Comparison of ENCODE assay signal across 18 cellular contexts in genomic region chr1:33560680-33561079, GRCh38.
"Had no signal": no experiment of that assay in that cellular context is flagged by ENCODE, and none has a peak within 500 bp of the region (broad histone marks: within the 10 kb centered on the region; RNA-seq: fewer than 3 reads in every experiment).

No MANE protein-coding gene starts in this region.

- DNase-seq: activated CD4-positive, alpha-beta T cell treated with anti-CD3 and anti-CD28 coated beads, Interleukin-2, amount 10 ng/mL, durations not matched to agents 7 days and 5 days; activated CD4-positive, CD25-positive, alpha-beta regulatory T cell; activated naive CD4-positive, alpha-beta T cell treated with anti-CD3 and anti-CD28 coated beads, Interleukin-2, amount 50 U/mL, for 16 hours; activated T-cell treated with anti-CD3 and anti-CD28 coated beads for 4 hours; adrenal gland; effector memory CD8-positive, alpha-beta T cell; erythroblast; head of caudate nucleus; retina; T-helper 17 cell; tibial artery; uterus had no signal

- H3K27ac ChIP-seq: adrenal gland, neural progenitor cell, parathyroid adenoma, tibial artery, uterus had no signal

- H3K27ac Mint-ChIP-seq: activated CD4-positive, alpha-beta T cell treated with anti-CD3 and anti-CD28 coated beads, Interleukin-2, amount 10 ng/mL, durations not matched to agents 7 days and 5 days; activated T-helper 17 cell treated with anti-CD3 and anti-CD28 coated beads, Interleukin-2, amount 50 U/mL, for 72 hours; brain; dendritic cell treated with granulocyte-macrophage colony-stimulating factor and Interleukin-4, amounts not matched to agents 40 ng/mL and 50 ng/mL, for 4 days; effector memory CD8-positive, alpha-beta T cell; T-helper 17 cell had no signal

- H3K9me3 Mint-ChIP-seq: activated CD4-positive, alpha-beta T cell treated with anti-CD3 and anti-CD28 coated beads, Interleukin-2, amount 10 ng/mL, durations not matched to agents 7 days and 5 days; activated T-helper 17 cell treated with anti-CD3 and anti-CD28 coated beads, Interleukin-2, amount 50 U/mL, for 72 hours; neural progenitor cell had no signal

- H3K9me3 ChIP-seq: tibial artery, uterus had no signal

- H3K4me1 ChIP-seq: adrenal gland, neural progenitor cell, parathyroid adenoma, uterus had no signal

- ATAC-seq: activated T-helper 17 cell treated with anti-CD3 and anti-CD28 coated beads, Interleukin-2, amount 50 U/mL, for 72 hours; effector memory CD8-positive, alpha-beta T cell; T-helper 17 cell had no signal

- H3K27me3 ChIP-seq: adrenal gland, neural progenitor cell, tibial artery, uterus had no signal

- H3K4me3 ChIP-seq: adrenal gland, neural progenitor cell, tibial artery, uterus had no signal

- H3K4me1 Mint-ChIP-seq: activated CD4-positive, alpha-beta T cell treated with anti-CD3 and anti-CD28 coated beads, Interleukin-2, amount 10 ng/mL, durations not matched to agents 7 days and 5 days; activated T-helper 17 cell treated with anti-CD3 and anti-CD28 coated beads, Interleukin-2, amount 50 U/mL, for 72 hours; brain; neural progenitor cell; T-helper 17 cell had no signal

- H3K4me3 Mint-ChIP-seq: activated CD4-positive, alpha-beta T cell treated with anti-CD3 and anti-CD28 coated beads, Interleukin-2, amount 10 ng/mL, durations not matched to agents 7 days and 5 days; activated T-helper 17 cell treated with anti-CD3 and anti-CD28 coated beads, Interleukin-2, amount 50 U/mL, for 72 hours; brain; dendritic cell treated with granulocyte-macrophage colony-stimulating factor and Interleukin-4, amounts not matched to agents 40 ng/mL and 50 ng/mL, for 4 days; effector memory CD8-positive, alpha-beta T cell; neural progenitor cell; T-helper 17 cell had no signal

- H3K36me3 Mint-ChIP-seq: neural progenitor cell had no signal

- H3K36me3 ChIP-seq: adrenal gland, neural progenitor cell, tibial artery, uterus had no signal

- FAIRE-seq: keratinocyte had no signal
